In the genomic region with DNA sequence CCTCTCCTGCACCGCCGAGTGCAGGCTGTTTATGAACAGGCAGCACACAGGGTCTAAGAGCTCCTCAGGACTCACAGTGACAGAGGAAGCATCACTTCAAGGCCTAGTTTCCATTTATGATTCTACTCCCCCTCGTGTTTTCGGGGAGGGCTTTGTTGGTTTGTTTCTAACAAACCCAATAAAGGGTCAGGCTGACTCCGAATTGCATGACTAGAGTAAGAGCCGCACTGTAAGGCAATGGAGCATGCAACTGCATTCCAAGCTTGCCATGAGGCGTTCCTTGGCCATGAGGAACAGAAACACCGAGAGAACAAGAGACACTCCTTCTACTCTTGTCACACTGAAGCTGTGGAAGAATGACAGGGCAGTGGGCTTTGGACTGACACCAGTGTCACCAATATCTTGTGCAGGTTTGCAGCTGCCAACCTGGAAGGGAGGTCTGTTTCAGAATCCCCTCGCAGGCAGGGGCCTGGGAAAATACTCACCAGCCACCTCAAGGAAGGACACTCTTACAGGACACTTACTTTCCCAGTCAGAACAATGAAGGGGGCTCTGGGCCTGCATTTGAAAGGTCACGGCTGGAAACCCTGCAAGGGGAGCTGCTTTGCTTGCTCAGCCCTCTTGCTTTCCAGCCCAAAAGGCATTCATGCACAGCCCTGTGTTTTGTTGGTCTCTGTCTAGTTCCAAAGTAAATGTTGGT, we compare ENCODE assay signal across 23 cellular contexts.
DNase-seq lines count a peak whose midpoint lies in the region; ATAC-seq and TF ChIP-seq lines count a peak whose summit lies in the region.
"Had no signal": no experiment of that assay in that cellular context is flagged by ENCODE, and none has a peak within 500 bp of the region (broad histone marks: within the 10 kb centered on the region; RNA-seq: fewer than 3 reads in every experiment).

No MANE protein-coding gene starts in this region.

- H3K4me3 ChIP-seq in lower lobe of right lung, result no peak overlapping the region
- H3K4me3 ChIP-seq: SJCRH30 had no signal

- in situ Hi-C loops in Caki2 (cut with HindIII; ENCODE audit: low pct_unique_long_range_greater_than_20kb, low sequenced_read_pairs), result no loop called here

- ATAC-seq in WTC11, result peak; percentile 55
- ATAC-seq in sciatic nerve, result no peak
- ATAC-seq in lower lobe of right lung, result no peak
- ATAC-seq: HepG2, Panc1 had no signal

- no peak overlapping the region for H3K27ac Mint-ChIP-seq in WTC11

- TF ChIP-seq CTCF in WTC11 (IDR thresholded peaks at IDR 0.05), result no peak
- TF ChIP-seq CTCF in lower lobe of right lung (IDR thresholded peaks at IDR 0.05), result no peak

- intact Hi-C loops in sciatic nerve (cut with DNase I), result no loop called here
- intact Hi-C loops in lower lobe of right lung (cut with DNase I), result no loop called here

- no peaks in the 10 kb centered on the region for H3K9me3 ChIP-seq in lower lobe of right lung
- H3K9me3 ChIP-seq: BE2C, Caco-2, SJCRH30 had no signal

- no peaks in the 10 kb centered on the region for H3K36me3 ChIP-seq in lower lobe of right lung
- H3K36me3 ChIP-seq: BE2C, SJCRH30 had no signal

- CTCF ChIA-PET in WTC11 (lab: Charles Lee), result no interaction called here

- H3K4me3 Mint-ChIP-seq in WTC11, result no peak overlapping the region
- H3K4me3 Mint-ChIP-seq: CD4-positive, alpha-beta memory T cell had no signal

- POLR2A ChIA-PET in WTC11 (lab: Charles Lee), result no interaction called here

- no peaks in the 10 kb centered on the region; the same call in 1 of the 2 replicates for H3K36me3 Mint-ChIP-seq in WTC11

- peaks cover 13% of the 10 kb centered on the region for H3K9me3 Mint-ChIP-seq in WTC11

- no peaks in the 10 kb centered on the region for H3K27me3 Mint-ChIP-seq in WTC11 (ENCODE audit: low read depth)
- H3K27me3 Mint-ChIP-seq: CD4-positive, alpha-beta memory T cell had no signal

- H3K4me1 ChIP-seq in lower lobe of right lung, result no peaks in the 10 kb centered on the region
- H3K4me1 ChIP-seq: BE2C, Caco-2, SJCRH30 had no signal

- H3K27ac ChIP-seq in lower lobe of right lung, result no peak overlapping the region
- H3K27ac ChIP-seq: HL-60, SJCRH30 had no signal

- peaks cover 19% of the 10 kb centered on the region for H3K4me1 Mint-ChIP-seq in WTC11
- H3K4me1 Mint-ChIP-seq: CD4-positive, alpha-beta memory T cell had no signal

- peak; percentile 8 for DNase-seq in Caki2 (ENCODE audit: low read depth)
- DNase-seq in WTC11 (ENCODE audit: low spot score), result no peak
- DNase-seq in kidney tubule cell (ENCODE audit: low spot score), result peak; percentile 82
- peak; percentile 34 for DNase-seq in sciatic nerve (ENCODE audit: low spot score)
- no peak for DNase-seq in lower lobe of right lung
- DNase-seq in NCI-H510A (lab: John Stamatoyannopoulos, UW), result no peak
- no peak for DNase-seq in activated CD8-positive, alpha-beta memory T cell treated with anti-CD3 and anti-CD28 coated beads, Interleukin-2, amount 50 U/mL, for 4 hours
- DNase-seq: BE2C; Caco-2; CD4-positive, alpha-beta memory T cell; DND-41; HCEC 1CT; KBM-7; MM.1S; NCI-H1048; NCI-H1417 treated with DMSO at 0.1 percent for 48 hours; NCI-H187; NCI-H446 treated with DMSO at 0.1 percent for 48 hours; NCI-H69; SJCRH30 had no signal

- no peaks in the 10 kb centered on the region for H3K27me3 ChIP-seq in lower lobe of right lung (ENCODE audit: low read depth)
- H3K27me3 ChIP-seq: BE2C, SJCRH30 had no signal

TF ChIP-seq in WTC11, 78 proteins besides CTCF, POLR2A, EP300 and RAD21:
- TF ChIP-seq ZNF138 (CRISPR knock-in tag; conservative IDR thresholded peaks at IDR 0.05) (no peak), TCF7 (CRISPR knock-in tag; IDR thresholded peaks at IDR 0.05; ENCODE audit: low read depth) (no peak)
- TF ChIP-seq, protein P1, sequence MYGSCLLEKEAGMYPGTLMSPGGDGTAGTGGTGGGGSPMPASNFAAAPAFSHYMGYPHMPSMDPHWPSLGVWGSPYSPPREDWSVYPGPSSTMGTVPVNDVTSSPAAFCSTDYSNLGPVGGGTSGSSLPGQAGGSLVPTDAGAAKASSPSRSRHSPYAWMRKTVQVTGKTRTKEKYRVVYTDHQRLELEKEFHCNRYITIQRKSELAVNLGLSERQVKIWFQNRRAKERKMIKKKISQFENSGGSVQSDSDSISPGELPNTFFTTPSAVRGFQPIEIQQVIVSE (CRISPR knock-in tag; IDR thresholded peaks at IDR 0.05; ENCODE audit: borderline replicate concordance), result no peak

Comparison
In these comparisons a context has a peak if more than half of its experiments do, and no peak if none do; other contexts are left out.
1. DNase-seq: peak in Caki2 (single experiment), kidney tubule cell (single experiment) and sciatic nerve (single experiment); none in WTC11 (single experiment), lower lobe of right lung (single experiment), NCI-H510A (single experiment) and activated CD8-positive, alpha-beta memory T cell treated with anti-CD3 and anti-CD28 coated beads, Interleukin-2, amount 50 U/mL, for 4 hours (single experiment).